ENCODE assay signal across 13 cellular contexts in the genomic region with DNA sequence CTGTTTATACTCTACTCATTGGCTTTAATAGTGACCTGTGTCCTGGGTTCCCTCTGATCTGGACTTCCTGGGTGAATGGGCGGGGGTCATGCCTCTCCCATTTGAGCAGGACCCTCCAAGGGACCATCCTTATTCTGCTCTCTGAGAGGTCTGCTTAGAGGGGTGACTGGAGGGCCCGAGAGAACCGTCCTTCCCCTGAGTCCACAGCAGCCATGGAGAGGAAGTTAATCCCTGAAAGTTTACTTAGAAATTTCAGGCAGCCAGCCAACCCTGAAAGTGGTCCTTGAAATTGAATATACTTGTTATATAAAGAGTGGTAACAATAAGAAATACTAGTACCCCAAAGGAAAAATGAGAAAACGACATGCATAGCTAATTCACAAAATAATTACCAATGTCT.
"Had no signal": no experiment of that assay in that cellular context is flagged by ENCODE, and none has a peak within 500 bp of the region (broad histone marks: within the 10 kb centered on the region; RNA-seq: fewer than 3 reads in every experiment).

No MANE protein-coding gene starts in this region.

- H3K9me3 ChIP-seq: adrenal gland, upper lobe of left lung had no signal

- ATAC-seq: esophagus mucosa; stimulated activated naive CD8-positive, alpha-beta T cell treated with anti-CD3 and anti-CD28 coated beads, Interleukin-15, amount 100 ng/mL, for 72 hours had no signal

- H3K27ac ChIP-seq: adrenal gland, cardiac muscle cell, upper lobe of left lung, VCaP had no signal

- DNase-seq: activated CD4-positive, alpha-beta T cell treated with anti-CD3 and anti-CD28 coated beads for 1 hour; activated CD4-positive, alpha-beta T cell treated with anti-CD3 and anti-CD28 coated beads, Interleukin-2, amount 50 U/mL, for 4 hours; adrenal gland; islet precursor cell; mesendoderm; nucleus accumbens; stimulated activated naive CD8-positive, alpha-beta T cell treated with anti-CD3 and anti-CD28 coated beads, Interleukin-15, amount 100 ng/mL, for 72 hours; T-helper 1 cell had no signal

- H3K36me3 ChIP-seq: adrenal gland had no signal

- H3K27me3 ChIP-seq: adrenal gland, cardiac muscle cell, upper lobe of left lung had no signal

- H3K4me1 ChIP-seq: adrenal gland had no signal

- H3K4me3 ChIP-seq: adrenal gland, cardiac muscle cell, smooth muscle cell, upper lobe of left lung had no signal
